Comparison of ENCODE assay signal across 8 cellular contexts in the genomic region with DNA sequence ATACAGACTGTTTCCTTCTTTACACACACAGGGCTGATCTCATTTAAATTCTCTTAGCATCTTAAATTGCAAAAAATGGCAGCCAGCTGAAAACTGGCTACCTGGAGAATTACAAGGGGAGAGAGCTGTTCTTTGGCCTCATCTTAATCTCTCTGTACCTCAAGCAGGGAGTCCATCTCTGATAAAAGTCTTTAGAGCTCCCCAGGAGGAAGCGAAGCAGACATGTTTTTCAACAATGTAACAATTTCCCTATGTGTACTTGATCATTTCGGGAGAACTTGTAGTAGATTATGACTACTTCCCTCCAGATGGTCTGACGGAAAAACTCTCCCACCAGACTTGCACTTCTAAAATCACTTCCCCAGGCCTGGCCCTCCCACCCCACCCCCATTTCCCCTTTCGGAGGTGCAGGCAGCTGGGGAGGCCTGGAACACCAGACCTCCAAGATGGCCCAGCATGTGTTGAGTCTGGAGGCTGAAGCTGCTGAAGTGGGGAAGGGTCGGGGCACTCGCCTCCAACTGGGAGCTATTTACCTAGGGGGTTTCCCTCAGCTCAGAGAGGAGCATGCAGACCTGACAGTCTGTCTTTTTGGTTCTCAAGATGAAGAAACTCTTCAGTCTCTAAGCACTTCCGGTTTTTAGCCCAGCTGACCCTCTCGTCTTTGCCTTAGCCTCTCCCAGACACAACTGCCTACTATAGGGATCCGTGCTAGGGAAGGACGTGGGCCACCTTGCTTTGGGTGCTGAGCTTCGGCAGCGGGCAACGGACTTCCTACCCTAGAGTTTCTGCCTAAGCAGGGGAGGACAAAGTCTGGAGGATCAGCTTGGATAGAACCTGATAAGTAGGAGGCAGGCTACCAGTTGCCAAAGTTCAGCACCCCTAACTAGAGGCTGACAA.
DNase-seq lines count a peak whose midpoint lies in the region; ATAC-seq lines count a peak whose summit lies in the region.

No MANE protein-coding gene starts in this region.

- H3K4me3 Mint-ChIP-seq in activated T-helper 17 cell treated with anti-CD3 and anti-CD28 coated beads, Interleukin-2, amount 50 U/mL, for 72 hours = peak overlapping the region; percentile 78

- H3K9me3 ChIP-seq in mesodermal cell (ENCODE audit: control insufficient read depth, low read length) (no peaks in the 10 kb centered on the region), aorta (ENCODE audit: control insufficient read depth, low read length) (no peaks in the 10 kb centered on the region)

- intact Hi-C loops in aorta (cut with DNase I) = loop anchor here in 1 of 2 donors (5.0 to 10.0 kb wide), 5 partner anchors 116 to 1024 kb away; no protein-coding TSS in a partner anchor

- WGBS in mesodermal cell (ENCODE audit: insufficient coverage in 2 of 2), 2 experiments = 91 to 92% methylated on average over 6 to 7 of the region's 13 CpGs
- WGBS in aorta, 2 donors = 86 to 88% methylated on average over 13 of the region's 13 CpGs

- H3K4me1 ChIP-seq in mesodermal cell (ENCODE audit: control insufficient read depth, insufficient read depth, low read length, poor library complexity, severe bottlenecking) (peaks cover 35% of the 10 kb centered on the region), aorta (ENCODE audit: control insufficient read depth in 1 of 2, insufficient read depth in 2 of 2, low read length in 2 of 2) (peaks cover 0 to 4% of the 10 kb centered on the region in 2 donors)

- H3K27ac ChIP-seq in mesodermal cell (ENCODE audit: low read depth, low read length, severe bottlenecking) = peak overlapping the region; percentile 93
- peak overlapping the region; percentile 37 to 72 for H3K27ac ChIP-seq in aorta (ENCODE audit: low read depth in 1 of 2, low read length in 2 of 2)

- peak; percentile 23 for DNase-seq in stimulated activated CD4-positive, alpha-beta T cell treated with anti-CD3 and anti-CD28 coated beads, Interleukin-15, amount 100 ng/mL, for 24 hours
- DNase-seq in stimulated activated CD4-positive, alpha-beta T cell treated with anti-CD3 and anti-CD28 coated beads, Interleukin-1b, Interleukin-23, amount 100 ng/mL, for 48 hours = no peak
- DNase-seq in aorta (peak in 1 of 2 donors; percentile 70), NCI-H128 (lab: John Stamatoyannopoulos, UW; ENCODE audit: unreplicated experiment) (no peak)
- DNase-seq in stimulated activated CD4-positive, alpha-beta T cell treated with anti-CD3 and anti-CD28 coated beads, Interleukin-2, amount 100 ng/mL, for 48 hours = no peak

- H3K36me3 Mint-ChIP-seq in activated T-helper 17 cell treated with anti-CD3 and anti-CD28 coated beads, Interleukin-2, amount 50 U/mL, for 72 hours (ENCODE audit: low read depth) = peaks cover 22% of the 10 kb centered on the region

- H3K36me3 ChIP-seq in mesodermal cell (ENCODE audit: control insufficient read depth, insufficient read depth, low read length) = no peaks in the 10 kb centered on the region
- H3K36me3 ChIP-seq in aorta (ENCODE audit: control insufficient read depth in 1 of 2, insufficient read depth in 2 of 2, low read length in 1 of 2) = no peaks in the 10 kb centered on the region

- no peak for ATAC-seq in activated T-helper 17 cell treated with anti-CD3 and anti-CD28 coated beads, Interleukin-2, amount 50 U/mL, for 72 hours (replicated peaks)
- ATAC-seq in aorta (ENCODE audit: low FRiP score) (no peak), HG02970 (IDR thresholded peaks at IDR 0.05; ENCODE audit: low FRiP score, unreplicated experiment) (no peak)

- no peaks in the 10 kb centered on the region for H3K27me3 ChIP-seq in aorta (ENCODE audit: control insufficient read depth in 1 of 2, insufficient read depth in 2 of 2, low read length in 1 of 2)

- no peaks in the 10 kb centered on the region for H3K27me3 Mint-ChIP-seq in activated T-helper 17 cell treated with anti-CD3 and anti-CD28 coated beads, Interleukin-2, amount 50 U/mL, for 72 hours

- H3K4me3 ChIP-seq in mesodermal cell (ENCODE audit: extremely low read depth, insufficient read depth, low read length, poor library complexity, severe bottlenecking) (no peak overlapping the region), aorta (ENCODE audit: low read length in 2 of 2) (no peak overlapping the region)

- peak overlapping the region; percentile 98 for H3K27ac Mint-ChIP-seq in activated T-helper 17 cell treated with anti-CD3 and anti-CD28 coated beads, Interleukin-2, amount 50 U/mL, for 72 hours

- no peaks in the 10 kb centered on the region for H3K9me3 Mint-ChIP-seq in activated T-helper 17 cell treated with anti-CD3 and anti-CD28 coated beads, Interleukin-2, amount 50 U/mL, for 72 hours

- peaks cover 36% of the 10 kb centered on the region for H3K4me1 Mint-ChIP-seq in activated T-helper 17 cell treated with anti-CD3 and anti-CD28 coated beads, Interleukin-2, amount 50 U/mL, for 72 hours
